ENCODE assay signal across 22 cellular contexts in genomic region chr2:144227427-144227826, GRCh38.
"Had no signal": no experiment of that assay in that cellular context is flagged by ENCODE, and none has a peak within 500 bp of the region (broad histone marks: within the 10 kb centered on the region; RNA-seq: fewer than 3 reads in every experiment).

No MANE protein-coding gene starts in this region.

- H3K36me3 Mint-ChIP-seq: activated naive CD4-positive, alpha-beta T cell treated with anti-CD3 and anti-CD28 coated beads, Interleukin-2, amount 50 U/mL, for 72 hours had no signal

- H3K27me3 Mint-ChIP-seq: activated CD4-positive, alpha-beta memory T cell treated with anti-CD3 and anti-CD28 coated beads, Interleukin-2, amount 10 ng/mL, durations not matched to agents 7 days and 5 days; activated CD4-positive, alpha-beta T cell treated with anti-CD3 and anti-CD28 coated beads for 36 hours; T-cell had no signal

- DNase-seq: activated CD4-positive, alpha-beta memory T cell treated with anti-CD3 and anti-CD28 coated beads, Interleukin-2, amount 10 ng/mL, durations not matched to agents 7 days and 5 days; activated CD4-positive, alpha-beta T cell treated with anti-CD3 and anti-CD28 coated beads for 36 hours; activated CD4-positive, alpha-beta T cell treated with anti-CD3 and anti-CD28 coated beads, Interleukin-2, amount 50 U/mL, for 1 hour; activated CD8-positive, alpha-beta memory T cell treated with anti-CD3 and anti-CD28 coated beads, Interleukin-2, amount 50 U/mL, for 48 hours; activated effector memory CD4-positive, alpha-beta T cell treated with Interleukin-2 at 50 U/mL for 16 hours; activated naive CD4-positive, alpha-beta T cell; activated T-cell treated with anti-CD3 and anti-CD28 coated beads, Interleukin-2, amount 50 U/mL, for 1 hour; caudate nucleus; Kasumi-1; KBM-7; NCI-H1092; NCI-H1417; NCI-H1930; NCI-H2171; NCI-H226; NCI-H526; NCI-H82; RPMI8226; T-cell; WERI-Rb-1 had no signal

- H3K27ac ChIP-seq: SK-N-MC, WERI-Rb-1 had no signal

- H3K9me3 Mint-ChIP-seq: activated CD4-positive, alpha-beta memory T cell treated with anti-CD3 and anti-CD28 coated beads, Interleukin-2, amount 10 ng/mL, durations not matched to agents 7 days and 5 days; activated naive CD4-positive, alpha-beta T cell treated with anti-CD3 and anti-CD28 coated beads, Interleukin-2, amount 50 U/mL, for 72 hours; T-cell had no signal

- H3K4me3 Mint-ChIP-seq: activated CD4-positive, alpha-beta memory T cell treated with anti-CD3 and anti-CD28 coated beads, Interleukin-2, amount 10 ng/mL, durations not matched to agents 7 days and 5 days; activated CD4-positive, alpha-beta T cell treated with anti-CD3 and anti-CD28 coated beads for 36 hours; T-cell had no signal

- H3K4me3 ChIP-seq: SK-N-MC had no signal

- H3K27ac Mint-ChIP-seq: activated CD4-positive, alpha-beta T cell treated with anti-CD3 and anti-CD28 coated beads for 36 hours; activated naive CD4-positive, alpha-beta T cell treated with anti-CD3 and anti-CD28 coated beads, Interleukin-2, amount 50 U/mL, for 72 hours; T-cell had no signal

- H3K36me3 ChIP-seq: WERI-Rb-1 had no signal
